Comparison of ENCODE assay signal across 8 cellular contexts in the genomic region with DNA sequence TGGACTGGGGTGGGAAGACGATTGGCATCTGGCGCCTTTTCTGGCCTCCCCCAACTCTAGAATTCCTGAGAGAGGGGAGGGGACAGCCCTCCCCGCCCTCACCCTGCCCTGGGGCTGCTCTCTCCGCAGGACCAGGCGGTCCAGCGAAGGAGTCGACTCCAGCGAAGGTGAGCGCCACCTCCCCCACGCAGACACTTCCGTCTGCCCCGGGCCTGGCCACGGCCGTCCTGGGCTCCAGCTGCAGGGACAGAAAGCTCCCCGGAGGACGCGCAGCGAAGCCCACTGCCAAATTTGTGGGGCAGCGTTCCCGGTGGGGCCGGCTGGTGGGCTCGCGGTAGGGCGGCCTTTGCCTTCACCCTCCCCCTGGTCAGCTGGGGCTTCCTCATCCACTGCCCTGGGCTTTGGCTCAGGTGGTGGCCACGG. TPM values are rescaled to one million over a fixed set of nuclear protein-coding genes. Genes with fewer than 3 reads are reported as not detected.
DNase-seq lines count a peak whose midpoint lies in the region; ATAC-seq and TF ChIP-seq lines count a peak whose summit lies in the region.

No MANE protein-coding gene starts in this region.

- peak in 2 of 3 donors; percentile 18 to 50 for DNase-seq in CD4-positive, CD25-positive, alpha-beta regulatory T cell
- DNase-seq in PC-3, result peak; percentile 63
- DNase-seq in effector memory CD4-positive, alpha-beta T cell, result no peak
- no peak for DNase-seq in inferior parietal cortex (ENCODE audit: extremely low spot score)
- no peak for DNase-seq in NOMO-1 treated with DMSO at 0.1 percent for 48 hours (lab: John Stamatoyannopoulos, UW; ENCODE audit: unreplicated experiment)
- DNase-seq in NCI-H2081 treated with DMSO at 0.1 percent for 48 hours (lab: John Stamatoyannopoulos, UW), result no peak
- no peak for DNase-seq in NCI-H526 treated with DMSO at 0.1 percent for 48 hours (lab: John Stamatoyannopoulos, UW)

- H3K9me3 ChIP-seq in CD4-positive, CD25-positive, alpha-beta regulatory T cell (ENCODE audit: control insufficient read depth in 2 of 2, low read length in 2 of 2), result no peaks in the 10 kb centered on the region
- H3K9me3 ChIP-seq in PC-3 (ENCODE audit: low read length), result no peaks in the 10 kb centered on the region
- H3K9me3 ChIP-seq in effector memory CD4-positive, alpha-beta T cell (ENCODE audit: control insufficient read depth, low read length), result no peaks in the 10 kb centered on the region
- no peaks in the 10 kb centered on the region for H3K9me3 ChIP-seq in mucosa of stomach (ENCODE audit: control insufficient read depth, low read length)

- H3K9me3 Mint-ChIP-seq in CD4-positive, CD25-positive, alpha-beta regulatory T cell, result no peaks in the 10 kb centered on the region

- H3K4me3 ChIP-seq in CD4-positive, CD25-positive, alpha-beta regulatory T cell (ENCODE audit: low read depth, low read length), result no peak overlapping the region
- H3K4me3 ChIP-seq in PC-3 (ENCODE audit: low read length), result peak overlapping the region; percentile 93
- H3K4me3 ChIP-seq in effector memory CD4-positive, alpha-beta T cell (ENCODE audit: insufficient read depth, low read depth, low read length, poor library complexity, severe bottlenecking), result peak overlapping the region; percentile 80
- peak overlapping the region; percentile 87 for H3K4me3 ChIP-seq in mucosa of stomach (ENCODE audit: low read length)

- H3K9me2 ChIP-seq in PC-3 (replicated peaks; ENCODE audit: low read length), result no peaks in the 10 kb centered on the region

- CTCF ChIA-PET in PC-3 (lab: Charles Lee), result interaction anchor here (2.0 kb wide), 1 partner anchor 13 kb away, joined by 14 read pairs; no protein-coding TSS in a partner anchor

- H3K4me2 ChIP-seq in PC-3 (ENCODE audit: low read length), result peak overlapping the region; percentile 93

- peaks cover 24% of the 10 kb centered on the region for H3K36me3 ChIP-seq in CD4-positive, CD25-positive, alpha-beta regulatory T cell (ENCODE audit: control insufficient read depth, insufficient read depth, low read length)
- H3K36me3 ChIP-seq in PC-3 (ENCODE audit: low read depth, low read length), result peaks cover 12% of the 10 kb centered on the region; the same call in 1 of the 2 replicates
- H3K36me3 ChIP-seq in effector memory CD4-positive, alpha-beta T cell (ENCODE audit: control insufficient read depth, insufficient read depth, low read length), result peaks cover 36% of the 10 kb centered on the region
- peaks cover 26% of the 10 kb centered on the region for H3K36me3 ChIP-seq in mucosa of stomach (ENCODE audit: control insufficient read depth, insufficient read depth, low read length)

- peak overlapping the region; percentile 54 for H2AFZ ChIP-seq in PC-3 (ENCODE audit: low read length)

- POLR2A ChIA-PET in PC-3 (lab: Charles Lee; ENCODE audit: unreplicated experiment), result no interaction called here

- H3K4me1 Mint-ChIP-seq in CD4-positive, CD25-positive, alpha-beta regulatory T cell, result peaks cover 0 to 29% (median 11%) of the 10 kb centered on the region in 4 donors

- peak overlapping the region; percentile 61 for H3K27ac ChIP-seq in CD4-positive, CD25-positive, alpha-beta regulatory T cell (ENCODE audit: insufficient read depth, low read length, poor library complexity, severe bottlenecking)
- H3K27ac ChIP-seq in PC-3 (ENCODE audit: low read length), result peak overlapping the region; percentile 55
- H3K27ac ChIP-seq in effector memory CD4-positive, alpha-beta T cell (ENCODE audit: insufficient read depth, low read length, poor library complexity, severe bottlenecking), result peak overlapping the region; percentile 69

- BruUV-seq in PC-3 (replicated peaks; lab: Mats Ljungman, UMichigan), result no TSS peak

- no peak for TF ChIP-seq CTCF in PC-3 (conservative IDR thresholded peaks at IDR 0.05; ENCODE audit: low read depth, low read length)

- H3K4me3 Mint-ChIP-seq in CD4-positive, CD25-positive, alpha-beta regulatory T cell, result peak overlapping the region; percentile 62 to 83 (median 78)

- intact Hi-C loops in PC-3 (cut with micrococcal nuclease), result loop anchor here (1.0 to 5.0 kb wide), 2 partner anchors 8 to 37 kb away; partner anchors contain the start of gene GRK2

- peaks cover 15% of the 10 kb centered on the region for H3K79me2 ChIP-seq in PC-3 (ENCODE audit: low read length)

- no peaks in the 10 kb centered on the region for H3F3A ChIP-seq in PC-3 (ENCODE audit: low read length, unreplicated experiment)

- no peaks in the 10 kb centered on the region for H4K20me1 ChIP-seq in PC-3 (ENCODE audit: low read length)

- ATAC-seq in CD4-positive, CD25-positive, alpha-beta regulatory T cell (ENCODE audit: low read depth in 2 of 2), result peak; percentile 35 to 40
- ATAC-seq in PC-3, result peak; percentile 43

- no peaks in the 10 kb centered on the region for H3K27me3 Mint-ChIP-seq in CD4-positive, CD25-positive, alpha-beta regulatory T cell

- H3K27ac Mint-ChIP-seq in CD4-positive, CD25-positive, alpha-beta regulatory T cell, result peak overlapping the region in 1 of 3 donors; percentile 91

- H3K4me1 ChIP-seq in CD4-positive, CD25-positive, alpha-beta regulatory T cell (ENCODE audit: control insufficient read depth, insufficient read depth, low read length, poor library complexity, severe bottlenecking), result peaks cover 23% of the 10 kb centered on the region
- H3K4me1 ChIP-seq in PC-3 (ENCODE audit: insufficient read depth, low read length) (peaks cover 18% of the 10 kb centered on the region), mucosa of stomach (ENCODE audit: control insufficient read depth, insufficient read depth, low read length) (peaks cover 25% of the 10 kb centered on the region)
- peaks cover 17% of the 10 kb centered on the region for H3K4me1 ChIP-seq in effector memory CD4-positive, alpha-beta T cell (ENCODE audit: control insufficient read depth, insufficient read depth, low read length, poor library complexity, severe bottlenecking)

- no peaks in the 10 kb centered on the region for H3K27me3 ChIP-seq in CD4-positive, CD25-positive, alpha-beta regulatory T cell (ENCODE audit: control insufficient read depth, insufficient read depth, low read length)
- H3K27me3 ChIP-seq in PC-3 (ENCODE audit: low read length) (no peaks in the 10 kb centered on the region), mucosa of stomach (ENCODE audit: control insufficient read depth, insufficient read depth, low read length) (no peaks in the 10 kb centered on the region)
- H3K27me3 ChIP-seq in effector memory CD4-positive, alpha-beta T cell (replicated peaks; ENCODE audit: control insufficient read depth, insufficient read depth, low read length, poor library complexity, severe bottlenecking), result no peaks in the 10 kb centered on the region

- peaks cover 3% of the 10 kb centered on the region for H3K36me3 Mint-ChIP-seq in CD4-positive, CD25-positive, alpha-beta regulatory T cell

- H3K9ac ChIP-seq in PC-3 (ENCODE audit: low read length), result peak overlapping the region; percentile 91
- peak overlapping the region; percentile 89 for H3K9ac ChIP-seq in mucosa of stomach (ENCODE audit: low read length)

RNA-seq across cellular contexts. Expression of gene SSH3, which starts 0.7 kb away (rescaled TPM):
- 24.4 TPM for total RNA-seq in CD4-positive, CD25-positive, alpha-beta regulatory T cell
- polyA plus RNA-seq in CD4-positive, CD25-positive, alpha-beta regulatory T cell, result 1 to 10 TPM; 2.3 to 7.1 (median 3.1) TPM
- 35.1 and 52.4 TPM in 2 replicates for total RNA-seq in PC-3 (2014; rRNA removed)

RNA-seq across cellular contexts. Expression of gene ANKRD13D, which starts 14.9 kb away (rescaled TPM):
- 158 TPM for total RNA-seq in CD4-positive, CD25-positive, alpha-beta regulatory T cell
- 10 to 100 TPM in 3 of 4 donors, 1 to 10 TPM in 1; 9.5 to 18.9 (median 12.6) TPM for polyA plus RNA-seq in CD4-positive, CD25-positive, alpha-beta regulatory T cell
- total RNA-seq in PC-3 (2014; rRNA removed), result 58.9 and 63.9 TPM in 2 replicates

RNA-seq across cellular contexts. Expression of gene GRK2, which starts 37.7 kb away (rescaled TPM):
- 295 TPM for total RNA-seq in CD4-positive, CD25-positive, alpha-beta regulatory T cell
- polyA plus RNA-seq in CD4-positive, CD25-positive, alpha-beta regulatory T cell, result 10 to 100 TPM; 13.2 to 27.8 (median 19.3) TPM
- total RNA-seq in PC-3 (2014; rRNA removed), result 103 TPM in 2 replicates

RNA-seq across cellular contexts. Expression of gene POLD4, which starts 49.3 kb away (rescaled TPM):
- 60.6 TPM for total RNA-seq in CD4-positive, CD25-positive, alpha-beta regulatory T cell
- polyA plus RNA-seq in CD4-positive, CD25-positive, alpha-beta regulatory T cell, result 100 to 1,000 TPM; 103 to 127 (median 118) TPM
- 78.5 and 81.5 TPM in 2 replicates for total RNA-seq in PC-3 (2014; rRNA removed)

Comparison
In these comparisons a context has a peak if more than half of its experiments do, and no peak if none do; other contexts are left out.
1. DNase-seq: peak in CD4-positive, CD25-positive, alpha-beta regulatory T cell (2 of 3) and PC-3 (single experiment); none in effector memory CD4-positive, alpha-beta T cell (0 of 3), inferior parietal cortex (single experiment), NOMO-1 treated with DMSO at 0.1 percent for 48 hours (single experiment), NCI-H2081 treated with DMSO at 0.1 percent for 48 hours (single experiment) and NCI-H526 treated with DMSO at 0.1 percent for 48 hours (single experiment).
2. Peak in every context shown above with its lines, with median percentiles within 50 percentile points of each other: H3K27ac ChIP-seq.